In the genomic region with DNA sequence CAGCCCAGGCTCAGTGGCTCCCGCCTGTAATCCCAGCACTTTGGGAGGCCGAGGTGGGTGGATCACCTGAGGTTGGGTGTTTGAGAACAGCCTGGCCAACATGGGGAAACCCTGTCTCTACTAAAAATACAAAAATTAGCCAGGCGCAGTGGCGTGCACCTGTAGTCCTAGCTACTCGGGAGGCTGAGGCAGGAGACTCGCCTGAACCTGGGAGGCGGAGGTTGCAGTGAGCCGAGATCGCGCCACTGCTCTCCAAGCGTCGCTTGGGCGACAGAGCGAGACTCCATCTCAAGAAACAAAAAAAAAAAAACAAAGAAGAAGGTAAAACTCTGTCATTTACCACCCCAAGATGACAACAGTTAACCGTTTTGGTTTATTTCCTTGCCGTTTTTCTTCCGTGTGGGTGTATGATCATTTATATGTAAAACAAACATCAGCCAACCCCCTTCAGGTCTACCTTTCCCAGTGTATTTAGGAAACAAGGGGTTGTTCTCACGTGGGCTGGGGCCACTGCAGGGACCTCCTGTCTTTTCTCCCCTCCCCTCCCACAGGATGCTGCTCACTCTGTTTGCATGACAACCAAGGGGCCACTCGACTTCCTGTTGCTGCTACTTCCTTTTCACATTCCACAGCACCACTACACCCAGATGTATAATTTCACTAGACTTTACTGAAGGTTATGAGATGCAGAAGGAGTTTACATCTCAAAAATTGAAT, we compare ENCODE assay signal across 8 cellular contexts. TPM values are rescaled to one million over a fixed set of nuclear protein-coding genes. Genes with fewer than 3 reads are reported as not detected.
DNase-seq lines count a peak whose midpoint lies in the region; ATAC-seq and TF ChIP-seq lines count a peak whose summit lies in the region.

No MANE protein-coding gene starts in this region.

- no peaks in the 10 kb centered on the region for H3K27me3 Mint-ChIP-seq in activated CD8-positive, alpha-beta T cell treated with anti-CD3 and anti-CD28 coated beads for 36 hours
- H3K27me3 Mint-ChIP-seq in immature natural killer cell (ENCODE audit: low read depth in 3 of 3) = peaks cover 0 to 2% (median 0%) of the 10 kb centered on the region in 3 donors

- POLR2A ChIA-PET in activated CD8-positive, alpha-beta T cell treated with anti-CD3 and anti-CD28 coated beads for 36 hours (lab: Charles Lee) = interaction anchor here (1.0 to 5.8 kb wide), 4 partner anchors 9 to 242 kb away, joined by 3 to 46 read pairs (median 8); a partner anchor contains a TSS

- CTCF ChIA-PET in activated CD8-positive, alpha-beta T cell treated with anti-CD3 and anti-CD28 coated beads for 36 hours (lab: Charles Lee) = interaction anchor here (0.7 to 1.7 kb wide), 6 partner anchors 9 to 200 kb away, joined by 3 to 6 read pairs (median 3); a partner anchor contains a TSS

- no peaks in the 10 kb centered on the region for H3K9me3 Mint-ChIP-seq in activated CD8-positive, alpha-beta T cell treated with anti-CD3 and anti-CD28 coated beads for 36 hours
- H3K9me3 Mint-ChIP-seq in immature natural killer cell = no peaks in the 10 kb centered on the region

- DNase-seq in CD1c-positive myeloid dendritic cell (ENCODE audit: extremely low spot score) = peak; percentile 57
- DNase-seq in HL-60 (ENCODE audit: low read depth in 1 of 2, low spot score in 1 of 2) = peak; percentile 66 to 84
- DNase-seq in activated CD8-positive, alpha-beta T cell treated with anti-CD3 and anti-CD28 coated beads for 36 hours = peak; percentile 89
- DNase-seq in immature natural killer cell = peak; percentile 40 to 47 (median 43)
- DNase-seq in upper lobe of right lung = no peak
- no peak for DNase-seq in NCI-H2081 (lab: John Stamatoyannopoulos, UW)
- no peak for DNase-seq in NCI-H526 (lab: John Stamatoyannopoulos, UW)

- peaks cover 88% of the 10 kb centered on the region for H3K4me1 Mint-ChIP-seq in activated CD8-positive, alpha-beta T cell treated with anti-CD3 and anti-CD28 coated beads for 36 hours (ENCODE audit: low read depth)
- H3K4me1 Mint-ChIP-seq in immature natural killer cell = peaks cover 52 to 62% of the 10 kb centered on the region in 2 donors

- H3K9me3 ChIP-seq in upper lobe of right lung = no peaks in the 10 kb centered on the region

- no peaks in the 10 kb centered on the region for H3K36me3 ChIP-seq in upper lobe of right lung

- H3K4me3 Mint-ChIP-seq in activated CD8-positive, alpha-beta T cell treated with anti-CD3 and anti-CD28 coated beads for 36 hours = peak overlapping the region; percentile 76
- H3K4me3 Mint-ChIP-seq in immature natural killer cell = peak overlapping the region; percentile 79 to 94 (median 83)

- peak overlapping the region; percentile 98 for H3K27ac Mint-ChIP-seq in activated CD8-positive, alpha-beta T cell treated with anti-CD3 and anti-CD28 coated beads for 36 hours
- H3K27ac Mint-ChIP-seq in immature natural killer cell = peak overlapping the region; percentile 84 to 91 (median 88)

- peaks cover 5% of the 10 kb centered on the region for H3K4me1 ChIP-seq in upper lobe of right lung

- ATAC-seq in GM19468 (IDR thresholded peaks at IDR 0.05; ENCODE audit: extremely low read depth, unreplicated experiment) (peak; percentile 40), upper lobe of right lung (peak; percentile 71)
- ATAC-seq in activated CD8-positive, alpha-beta T cell treated with anti-CD3 and anti-CD28 coated beads for 36 hours = peak; percentile 82

- peaks cover 32% of the 10 kb centered on the region for H3K36me3 Mint-ChIP-seq in activated CD8-positive, alpha-beta T cell treated with anti-CD3 and anti-CD28 coated beads for 36 hours (ENCODE audit: low read depth)
- H3K36me3 Mint-ChIP-seq in immature natural killer cell = peaks cover 0 to 4% (median 0%) of the 10 kb centered on the region in 3 donors

- no peaks in the 10 kb centered on the region for H3K27me3 ChIP-seq in HL-60 (ENCODE audit: insufficient read depth, poor library complexity, severe bottlenecking)
- H3K27me3 ChIP-seq in upper lobe of right lung = no peaks in the 10 kb centered on the region

- intact Hi-C loops in activated CD8-positive, alpha-beta T cell treated with anti-CD3 and anti-CD28 coated beads for 36 hours (cut with micrococcal nuclease) = no loop called here
- intact Hi-C loops in upper lobe of right lung (cut with DNase I) = no loop called here

- TF ChIP-seq CTCF in HL-60 (IDR thresholded peaks at IDR 0.05; ENCODE audit: insufficient read depth, low read length) = no peak
- TF ChIP-seq CTCF in activated CD8-positive, alpha-beta T cell treated with anti-CD3 and anti-CD28 coated beads for 36 hours (IDR thresholded peaks at IDR 0.05) = no peak
- TF ChIP-seq CTCF in upper lobe of right lung (IDR thresholded peaks at IDR 0.05) = no peak

- H3K27ac ChIP-seq in HL-60 (replicated peaks) (peak overlapping the region; percentile 88), upper lobe of right lung (no peak overlapping the region)

- H3K4me3 ChIP-seq in HL-60 (replicated peaks; ENCODE audit: insufficient read depth, low read length) (no peak overlapping the region), upper lobe of right lung (no peak overlapping the region)

RNA-seq across cellular contexts. Expression of a gene that starts 13.6 kb away (rescaled TPM):
- 1 to 10 TPM; 5.5 to 5.7 TPM for total RNA-seq in activated CD8-positive, alpha-beta T cell treated with anti-CD3 and anti-CD28 coated beads for 36 hours
- polyA plus RNA-seq in immature natural killer cell = 1 to 10 TPM in 2 of 3 donors, under 1 TPM in 1; 0.98 to 1.4 (median 1.3) TPM
- total RNA-seq in upper lobe of right lung = 6.7 TPM

RNA-seq across cellular contexts. Expression of a gene that starts 54.8 kb away (rescaled TPM):
- total RNA-seq in activated CD8-positive, alpha-beta T cell treated with anti-CD3 and anti-CD28 coated beads for 36 hours = 10 to 100 TPM; 49.2 to 49.3 TPM
- 10 to 100 TPM; 21.3 to 37.3 (median 28.5) TPM for polyA plus RNA-seq in immature natural killer cell
- 31.2 TPM for total RNA-seq in upper lobe of right lung

Comparison
In these comparisons a context has a peak if more than half of its experiments do, and no peak if none do; other contexts are left out.
1. DNase-seq: peak in CD1c-positive myeloid dendritic cell (single experiment), HL-60 (2 of 2), activated CD8-positive, alpha-beta T cell treated with anti-CD3 and anti-CD28 coated beads for 36 hours (single experiment) and immature natural killer cell (3 of 3); none in upper lobe of right lung (single experiment), NCI-H2081 (0 of 2) and NCI-H526 (0 of 2).
2. Peak in every context shown above with its lines, with median percentiles within 50 percentile points of each other: ATAC-seq.